In genomic region chr2:241563981-241564595, GRCh38 we compare ENCODE assay signal across 20 cellular contexts. TPM values are rescaled to one million over a fixed set of nuclear protein-coding genes. Genes with fewer than 3 reads are reported as not detected.
DNase-seq lines count a peak whose midpoint lies in the region; ATAC-seq and TF ChIP-seq lines count a peak whose summit lies in the region.
"Had no signal": no experiment of that assay in that cellular context is flagged by ENCODE, and none has a peak within 500 bp of the region (broad histone marks: within the 10 kb centered on the region; RNA-seq: fewer than 3 reads in every experiment).

No MANE protein-coding gene starts in this region.

- peaks cover 68% of the 10 kb centered on the region for H4K20me1 ChIP-seq in smooth muscle cell (ENCODE audit: low read depth)

- H3K36me3 ChIP-seq in SJSA1 (peaks cover 83% of the 10 kb centered on the region), smooth muscle cell (ENCODE audit: low read depth) (no peaks in the 10 kb centered on the region)
- H3K36me3 ChIP-seq: ovary had no signal

- DNase-seq in D341Med (ENCODE audit: low spot score), result peak; percentile 11
- peak; percentile 98 to 100 for DNase-seq in SJSA1 (ENCODE audit: low read depth in 1 of 2, low spot score in 2 of 2)
- DNase-seq in left kidney (ENCODE audit: low read depth, low spot score), result peak; percentile 61
- DNase-seq in smooth muscle cell (lab: John Stamatoyannopoulos, UW; ENCODE audit: unreplicated experiment), result peak; percentile 80
- no peak for DNase-seq in GM13976 (ENCODE audit: low spot score)
- no peak for DNase-seq in mesothelial cell of epicardium (ENCODE audit: low spot score in 2 of 2, unreplicated experiment in 2 of 2)
- DNase-seq: activated CD4-positive, alpha-beta memory T cell treated with anti-CD3 and anti-CD28 coated beads for 36 hours; activated naive CD4-positive, alpha-beta T cell; activated T-cell treated with anti-CD3 and anti-CD28 coated beads for 4 hours; amygdala; C1 segment of cervical spinal cord; central memory CD4-positive, alpha-beta T cell; mammary epithelial cell; NCI-H1092; NCI-H2081; T-helper 17 cell; WERI-Rb-1 had no signal

- ATAC-seq in HG02970 (IDR thresholded peaks at IDR 0.05; ENCODE audit: low FRiP score, unreplicated experiment) (no peak), HG03469 (IDR thresholded peaks at IDR 0.05; ENCODE audit: unreplicated experiment) (no peak)
- ATAC-seq: T-helper 17 cell had no signal

- H3K9me3 ChIP-seq in SJSA1 (replicated peaks), result no peaks in the 10 kb centered on the region
- no peaks in the 10 kb centered on the region for H3K9me3 ChIP-seq in smooth muscle cell (replicated peaks; ENCODE audit: low read depth)
- H3K9me3 ChIP-seq: ovary had no signal

- H3K36me3 Mint-ChIP-seq in mesothelial cell of epicardium, result peaks cover 4% of the 10 kb centered on the region
- H3K36me3 Mint-ChIP-seq: activated CD4-positive, alpha-beta memory T cell treated with anti-CD3 and anti-CD28 coated beads for 36 hours had no signal

- H3K27me3 Mint-ChIP-seq in mesothelial cell of epicardium (ENCODE audit: low read depth), result no peaks in the 10 kb centered on the region

- H3K27me3 ChIP-seq in SJSA1 (replicated peaks) (no peaks in the 10 kb centered on the region), smooth muscle cell (ENCODE audit: low read depth) (no peaks in the 10 kb centered on the region)
- H3K27me3 ChIP-seq: ovary had no signal

- 20% methylated on average over 23 of the region's 23 CpGs for WGBS in smooth muscle cell (ENCODE audit: low lambda C conversion rate)

- H3K9ac ChIP-seq in smooth muscle cell (ENCODE audit: low read depth), result peak overlapping the region; percentile 43

- H3K4me3 ChIP-seq in SJSA1 (peak overlapping the region; percentile 3), smooth muscle cell (peak overlapping the region; percentile 21)
- H3K4me3 ChIP-seq: ovary had no signal

- H3K79me2 ChIP-seq in smooth muscle cell (ENCODE audit: low read depth), result peaks cover 61% of the 10 kb centered on the region

- peaks cover 64% of the 10 kb centered on the region for H3K4me1 ChIP-seq in SJSA1 (replicated peaks)
- peaks cover 28% of the 10 kb centered on the region for H3K4me1 ChIP-seq in smooth muscle cell (ENCODE audit: low read depth)

- no peak overlapping the region for H3K4me3 Mint-ChIP-seq in mesothelial cell of epicardium
- H3K4me3 Mint-ChIP-seq: activated CD4-positive, alpha-beta memory T cell treated with anti-CD3 and anti-CD28 coated beads for 36 hours had no signal

- no peaks in the 10 kb centered on the region for H3K9me3 Mint-ChIP-seq in mesothelial cell of epicardium
- H3K9me3 Mint-ChIP-seq: activated CD4-positive, alpha-beta memory T cell treated with anti-CD3 and anti-CD28 coated beads for 36 hours had no signal

- no peak overlapping the region for H3K27ac Mint-ChIP-seq in mesothelial cell of epicardium
- H3K27ac Mint-ChIP-seq: activated CD4-positive, alpha-beta memory T cell treated with anti-CD3 and anti-CD28 coated beads for 36 hours; T-helper 17 cell had no signal

- H3K4me1 Mint-ChIP-seq in mesothelial cell of epicardium, result peaks cover 43% of the 10 kb centered on the region
- H3K4me1 Mint-ChIP-seq: T-helper 17 cell had no signal

- H2AFZ ChIP-seq in smooth muscle cell (ENCODE audit: low read depth), result no peak overlapping the region

- TF ChIP-seq CTCF in smooth muscle cell (IDR thresholded peaks at IDR 0.05; ENCODE audit: borderline replicate concordance, insufficient read depth, poor library complexity, severe bottlenecking), result no peak
- no peak for TF ChIP-seq CTCF in GM13976 (IDR thresholded peaks at IDR 0.05; ENCODE audit: borderline replicate concordance, control extremely low read depth, extremely low read depth, insufficient read depth, missing control alignments)
- no peak for TF ChIP-seq CTCF in mesothelial cell of epicardium (IDR thresholded peaks at IDR 0.05; ENCODE audit: unreplicated experiment)

- H3F3A ChIP-seq in smooth muscle cell (ENCODE audit: low read depth), result peaks cover 13% of the 10 kb centered on the region

- H3K27ac ChIP-seq in SJSA1, result peak overlapping the region; percentile 60
- peak overlapping the region; percentile 93 for H3K27ac ChIP-seq in smooth muscle cell (ENCODE audit: low read depth)
- H3K27ac ChIP-seq: ovary, WERI-Rb-1 had no signal

- H3K4me2 ChIP-seq in smooth muscle cell, result peak overlapping the region; percentile 85

- in situ Hi-C loops in GM13976 (cut with MboI; ENCODE audit: low sequenced_read_pairs, unreplicated experiment), result no loop called here

RNA-seq across cellular contexts. Expression of gene BOK, which starts 5.5 kb away (rescaled TPM):
- 337 and 338 TPM in 2 replicates for total RNA-seq in SJSA1 (2014; rRNA removed; shearing (Covaris generic))
- total RNA-seq in smooth muscle cell (33.5 and 34.9 TPM in 2 replicates), mesothelial cell of epicardium (33.0 to 37.2 TPM (median 36.0 TPM) in 3 replicates)
- 40.8 and 50.7 TPM in 2 replicates for polyA plus RNA-seq in smooth muscle cell
- total RNA-seq: T-helper 17 cell had no signal

RNA-seq across cellular contexts. Expression of gene STK25, which starts 55.7 kb away (rescaled TPM):
- total RNA-seq in SJSA1 (2014; rRNA removed; shearing (Covaris generic)), result 316 and 470 TPM in 2 replicates
- total RNA-seq in smooth muscle cell, result 202 and 212 TPM in 2 replicates
- 200 and 201 TPM in 2 replicates for polyA plus RNA-seq in smooth muscle cell
- total RNA-seq in mesothelial cell of epicardium, result 183 to 193 TPM (median 192 TPM) in 3 replicates

Comparison
In these comparisons a context has a peak if more than half of its experiments do, and no peak if none do; other contexts are left out.
1. DNase-seq: peak in D341Med (single experiment), SJSA1 (2 of 2), left kidney (single experiment) and smooth muscle cell (single experiment); none in GM13976 (single experiment) and mesothelial cell of epicardium (0 of 2).